In the genomic region with DNA sequence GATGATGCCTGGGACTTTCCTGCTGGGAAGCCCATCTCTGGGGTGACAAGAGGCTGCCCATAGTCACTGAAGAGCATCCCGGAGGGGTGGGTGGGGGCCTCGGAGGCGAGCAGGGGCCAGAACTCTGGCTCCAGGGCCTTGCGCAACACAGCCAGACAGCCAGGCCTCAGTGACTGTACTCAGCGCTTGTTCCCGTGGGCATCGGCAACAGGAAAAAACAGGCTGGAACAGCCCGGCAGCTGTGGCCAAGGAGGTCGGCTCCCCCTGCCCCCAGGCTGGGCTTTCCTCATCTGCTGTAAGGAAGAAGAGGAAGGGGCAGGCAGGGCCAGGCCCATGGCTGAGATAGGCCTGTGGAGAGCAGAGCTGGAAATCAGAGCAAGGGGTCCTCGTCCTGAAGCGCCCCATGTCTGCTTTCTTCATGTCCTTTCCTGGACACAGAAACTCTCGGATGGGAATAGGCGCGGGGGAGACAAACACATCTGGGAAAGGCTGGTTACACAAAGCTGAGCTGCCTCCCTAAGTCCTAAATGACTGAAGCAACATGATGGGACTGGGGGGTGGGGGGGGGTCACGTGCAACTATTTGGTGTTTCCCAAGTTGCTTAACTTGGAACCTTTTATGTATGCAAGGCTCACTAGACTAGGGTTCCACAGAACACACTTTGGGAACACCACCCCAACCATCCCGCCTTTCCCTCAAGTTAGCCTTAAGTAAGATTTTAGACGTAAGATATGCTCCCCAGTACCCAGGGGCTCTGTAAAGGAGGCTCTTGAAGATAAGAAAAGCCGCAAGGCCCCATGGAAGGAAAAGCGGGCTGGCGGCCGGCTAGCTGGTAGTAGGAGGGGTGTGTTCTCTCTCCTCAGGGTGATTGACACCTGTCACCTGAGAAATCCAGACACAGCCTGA, we compare ENCODE assay signal across 10 cellular contexts. TPM values are rescaled to one million over a fixed set of nuclear protein-coding genes. Genes with fewer than 3 reads are reported as not detected.
A peak's percentile ranks its signal among the peaks of the same experiment; 100 is the strongest.
DNase-seq lines count a peak whose midpoint lies in the region; ATAC-seq and TF ChIP-seq lines count a peak whose summit lies in the region.
"Had no signal": no experiment of that assay in that cellular context is flagged by ENCODE, and none has a peak within 500 bp of the region (broad histone marks: within the 10 kb centered on the region; RNA-seq: fewer than 3 reads in every experiment).

No MANE protein-coding gene starts in this region.

- intact Hi-C loops in body of pancreas (cut with DNase I), result no loop called here
- intact Hi-C loops in left cardiac atrium (cut with DNase I), result no loop called here
- intact Hi-C loops in psoas muscle (cut with DNase I), result no loop called here

- no peak for TF ChIP-seq POLR2A in body of pancreas (IDR thresholded peaks at IDR 0.05)

- no peak overlapping the region for H3K27ac Mint-ChIP-seq in activated CD8-positive, alpha-beta T cell treated with anti-CD3 and anti-CD28 coated beads, Interleukin-2, amount 10 ng/mL, durations not matched to agents 7 days and 5 days

- no peaks in the 10 kb centered on the region for H3K9me3 ChIP-seq in BLaER1 treated with 17β-estradiol and CSF1 and Interleukin-3, amounts not matched to agents 10 nM and 100 nM (replicated peaks in 1 of 11)
- H3K9me3 ChIP-seq in body of pancreas (no peaks in the 10 kb centered on the region), psoas muscle (no peaks in the 10 kb centered on the region)

- no peak for TF ChIP-seq CTCF in body of pancreas (IDR thresholded peaks at IDR 0.05)
- TF ChIP-seq CTCF in psoas muscle (IDR thresholded peaks at IDR 0.05), result no peak

- H3K9ac ChIP-seq in BLaER1 treated with 17β-estradiol and CSF1 and Interleukin-3, amounts not matched to agents 10 nM and 100 nM, result peak overlapping the region; percentile 55 to 83 (median 72); a peak in 21 of 22 replicates

- peaks cover 85 to 100% (median 99%) of the 10 kb centered on the region in 10 experiments for H3K4me1 ChIP-seq in BLaER1 treated with 17β-estradiol and CSF1 and Interleukin-3, amounts not matched to agents 10 nM and 100 nM
- H3K4me1 ChIP-seq in body of pancreas, result peaks cover 46% of the 10 kb centered on the region
- H3K4me1 ChIP-seq in psoas muscle, result peaks cover 76% of the 10 kb centered on the region

- H3K27ac ChIP-seq in BLaER1 treated with 17β-estradiol and CSF1 and Interleukin-3, amounts not matched to agents 10 nM and 100 nM, result peak overlapping the region in 10 of 11 experiments; percentile 33 to 93 (median 90); a peak in 19 of 22 replicates
- peak overlapping the region in 3 of 4 donors; percentile 87 to 88 (median 88) for H3K27ac ChIP-seq in body of pancreas
- peak overlapping the region; percentile 87 for H3K27ac ChIP-seq in psoas muscle

- WGBS in body of pancreas, 2 donors, result 72 to 84% methylated on average over 12 to 21 of the region's 21 CpGs
- 60 to 66% (median 64%) methylated on average over 21 of the region's 21 CpGs for WGBS in psoas muscle, 3 donors

- H3K4me3 Mint-ChIP-seq in activated CD8-positive, alpha-beta T cell treated with anti-CD3 and anti-CD28 coated beads, Interleukin-2, amount 10 ng/mL, durations not matched to agents 7 days and 5 days, result no peak overlapping the region

- peak overlapping the region in 2 of 10 experiments; percentile 27 to 37; a peak in 3 of 20 replicates for H3K4me3 ChIP-seq in BLaER1 treated with 17β-estradiol and CSF1 and Interleukin-3, amounts not matched to agents 10 nM and 100 nM
- no peak overlapping the region for H3K4me3 ChIP-seq in body of pancreas
- H3K4me3 ChIP-seq in psoas muscle, result peak overlapping the region; percentile 7

- DNase-seq in body of pancreas, result peak in 3 of 4 donors; percentile 43 to 66 (median 47)
- DNase-seq in left cardiac atrium, result peak; percentile 91
- DNase-seq in psoas muscle, result peak; percentile 91 to 94
- no peak for DNase-seq in stimulated activated naive CD4-positive, alpha-beta T cell treated with Interleukin-2 at 50 U/mL for 16 hours (lab: John Stamatoyannopoulos, UW)
- DNase-seq in DMS153 treated with DMSO at 0.1 percent for 48 hours (lab: John Stamatoyannopoulos, UW; ENCODE audit: unreplicated experiment), result no peak
- DNase-seq in activated CD8-positive, alpha-beta T cell treated with anti-CD3 and anti-CD28 coated beads, Interleukin-2, amount 10 ng/mL, durations not matched to agents 7 days and 5 days, result no peak
- DNase-seq: activated T-cell treated with anti-CD3 and anti-CD28 coated beads, Interleukin-2, amount 50 U/mL, for 1 hour; NCI-H2107 had no signal

- H3K36me3 Mint-ChIP-seq in activated CD8-positive, alpha-beta T cell treated with anti-CD3 and anti-CD28 coated beads, Interleukin-2, amount 10 ng/mL, durations not matched to agents 7 days and 5 days (ENCODE audit: low read depth), result no peaks in the 10 kb centered on the region

- H3K27me3 Mint-ChIP-seq in activated CD8-positive, alpha-beta T cell treated with anti-CD3 and anti-CD28 coated beads, Interleukin-2, amount 10 ng/mL, durations not matched to agents 7 days and 5 days (ENCODE audit: low read depth), result no peaks in the 10 kb centered on the region

- ATAC-seq in body of pancreas (no peak), left cardiac atrium (peak; percentile 30 to 48), psoas muscle (peak in 2 of 4 donors; percentile 8 to 37), HG03439 (IDR thresholded peaks at IDR 0.05; ENCODE audit: unreplicated experiment) (no peak)
- ATAC-seq in activated CD8-positive, alpha-beta T cell treated with anti-CD3 and anti-CD28 coated beads, Interleukin-2, amount 10 ng/mL, durations not matched to agents 7 days and 5 days, result no peak

- H3K4me1 Mint-ChIP-seq in activated CD8-positive, alpha-beta T cell treated with anti-CD3 and anti-CD28 coated beads, Interleukin-2, amount 10 ng/mL, durations not matched to agents 7 days and 5 days (ENCODE audit: low read depth), result peaks cover 22% of the 10 kb centered on the region

- CTCF ChIA-PET in activated CD8-positive, alpha-beta T cell treated with anti-CD3 and anti-CD28 coated beads, Interleukin-2, amount 10 ng/mL, durations not matched to agents 7 days and 5 days (lab: Charles Lee), result no interaction called here

- H4K20me1 ChIP-seq in BLaER1 treated with 17β-estradiol and CSF1 and Interleukin-3, amounts not matched to agents 10 nM and 100 nM, result no peaks in the 10 kb centered on the region

- peak overlapping the region; percentile 69 to 95 (median 86) for H3K4me2 ChIP-seq in BLaER1 treated with 17β-estradiol and CSF1 and Interleukin-3, amounts not matched to agents 10 nM and 100 nM

- H3K27me3 ChIP-seq in BLaER1 treated with 17β-estradiol and CSF1 and Interleukin-3, amounts not matched to agents 10 nM and 100 nM, result no peaks in the 10 kb centered on the region
- H3K27me3 ChIP-seq in body of pancreas, result no peaks in the 10 kb centered on the region
- H3K27me3 ChIP-seq in psoas muscle (ENCODE audit: insufficient read depth in 3 of 3, low read length in 2 of 3), result no peaks in the 10 kb centered on the region

- H3K36me3 ChIP-seq in BLaER1 treated with 17β-estradiol and CSF1 and Interleukin-3, amounts not matched to agents 10 nM and 100 nM, result no peaks in the 10 kb centered on the region
- H3K36me3 ChIP-seq in body of pancreas (replicated peaks in 1 of 2; ENCODE audit: insufficient read depth in 1 of 2, low read depth in 2 of 2), result no peaks in the 10 kb centered on the region
- no peaks in the 10 kb centered on the region for H3K36me3 ChIP-seq in psoas muscle (ENCODE audit: insufficient read depth in 1 of 2, low read depth in 1 of 2)

- no peaks in the 10 kb centered on the region for H3K9me3 Mint-ChIP-seq in activated CD8-positive, alpha-beta T cell treated with anti-CD3 and anti-CD28 coated beads, Interleukin-2, amount 10 ng/mL, durations not matched to agents 7 days and 5 days (ENCODE audit: insufficient read depth)

- POLR2A ChIA-PET in activated CD8-positive, alpha-beta T cell treated with anti-CD3 and anti-CD28 coated beads, Interleukin-2, amount 10 ng/mL, durations not matched to agents 7 days and 5 days (lab: Charles Lee), result no interaction called here

RNA-seq across cellular contexts. Expression of a gene that starts 30.7 kb away (rescaled TPM):
- 100 to 1,000 TPM in 1 of 2 donors, 10 to 100 TPM in 1; 87.7 to 179 TPM for total RNA-seq in body of pancreas
- total RNA-seq in left cardiac atrium, result 100 to 1,000 TPM; 307 to 608 TPM
- 100 to 1,000 TPM; 102 to 168 (median 135) TPM for total RNA-seq in psoas muscle
- 10 to 100 TPM; 24.5 to 74.8 (median 43.8) TPM for polyA plus RNA-seq in psoas muscle
- total RNA-seq in activated CD8-positive, alpha-beta T cell treated with anti-CD3 and anti-CD28 coated beads, Interleukin-2, amount 10 ng/mL, durations not matched to agents 7 days and 5 days, result 1 to 10 TPM; 3.2 to 3.8 TPM

Comparison
In these comparisons a context has a peak if more than half of its experiments do, and no peak if none do; other contexts are left out.
1. ATAC-seq: peak in left cardiac atrium (2 of 2); none in body of pancreas (single experiment), HG03439 (single experiment) and activated CD8-positive, alpha-beta T cell treated with anti-CD3 and anti-CD28 coated beads, Interleukin-2, amount 10 ng/mL, durations not matched to agents 7 days and 5 days (single experiment).
2. DNase-seq: peak in body of pancreas (3 of 4), left cardiac atrium (single experiment) and psoas muscle (2 of 2); none in stimulated activated naive CD4-positive, alpha-beta T cell treated with Interleukin-2 at 50 U/mL for 16 hours (single experiment), DMS153 treated with DMSO at 0.1 percent for 48 hours (single experiment) and activated CD8-positive, alpha-beta T cell treated with anti-CD3 and anti-CD28 coated beads, Interleukin-2, amount 10 ng/mL, durations not matched to agents 7 days and 5 days (single experiment).
3. RNA of a gene that starts 30.7 kb away (total RNA-seq): 307 to 608 TPM in left cardiac atrium, 87.7 to 179 TPM in body of pancreas and 102 to 168 TPM in psoas muscle; 3.2 to 3.8 TPM in activated CD8-positive, alpha-beta T cell treated with anti-CD3 and anti-CD28 coated beads, Interleukin-2, amount 10 ng/mL, durations not matched to agents 7 days and 5 days; every median in the first group is over 10 times any median in the second.
4. Peak in every context shown above with its lines, with median percentiles within 50 percentile points of each other: H3K27ac ChIP-seq.